26 cellular contexts compared by ENCODE assay signal in genomic region chr3:174099724-174100123, GRCh38.
"Had no signal": no experiment of that assay in that cellular context is flagged by ENCODE, and none has a peak within 500 bp of the region (broad histone marks: within the 10 kb centered on the region; RNA-seq: fewer than 3 reads in every experiment).

No MANE protein-coding gene starts in this region.

- H3K4me3 ChIP-seq: adrenal gland, SK-N-MC had no signal

- H3K27me3 Mint-ChIP-seq: activated CD8-positive, alpha-beta T cell treated with anti-CD3 and anti-CD28 coated beads for 36 hours; activated naive CD8-positive, alpha-beta T cell treated with anti-CD3 and anti-CD28 coated beads, Interleukin-2, amount 10 ng/mL, durations not matched to agents 7 days and 5 days had no signal

- H3K9me3 Mint-ChIP-seq: activated CD8-positive, alpha-beta T cell treated with anti-CD3 and anti-CD28 coated beads for 36 hours; activated naive CD8-positive, alpha-beta T cell treated with anti-CD3 and anti-CD28 coated beads, Interleukin-2, amount 10 ng/mL, durations not matched to agents 7 days and 5 days; activated T-helper 2 cell treated with anti-CD3 and anti-CD28 coated beads, Interferon-gamma antibody, Interleukin-2, Interleukin-4, amounts not matched to agents 10 μg/mL and 5 μg/mL and 100 μg/mL, durations not matched to agents 14 hours and 24 hours and 36 hours had no signal

- H3K27ac Mint-ChIP-seq: activated CD8-positive, alpha-beta T cell treated with anti-CD3 and anti-CD28 coated beads for 36 hours; activated naive CD8-positive, alpha-beta T cell treated with anti-CD3 and anti-CD28 coated beads, Interleukin-2, amount 10 ng/mL, durations not matched to agents 7 days and 5 days; activated T-cell treated with anti-CD3 and anti-CD28 coated beads, Interleukin-2, amount 50 U/mL, for 72 hours; activated T-helper 2 cell treated with anti-CD3 and anti-CD28 coated beads, Interferon-gamma antibody, Interleukin-2, Interleukin-4, amounts not matched to agents 10 μg/mL and 5 μg/mL and 100 μg/mL, durations not matched to agents 14 hours and 24 hours and 36 hours had no signal

- H3K4me3 Mint-ChIP-seq: activated CD8-positive, alpha-beta T cell treated with anti-CD3 and anti-CD28 coated beads for 36 hours; activated naive CD8-positive, alpha-beta T cell treated with anti-CD3 and anti-CD28 coated beads, Interleukin-2, amount 10 ng/mL, durations not matched to agents 7 days and 5 days; activated T-cell treated with anti-CD3 and anti-CD28 coated beads, Interleukin-2, amount 50 U/mL, for 72 hours had no signal

- H3K9me3 ChIP-seq: adrenal gland had no signal

- DNase-seq: activated CD4-positive, alpha-beta T cell treated with anti-CD3 and anti-CD28 coated beads for 4 hours; activated CD8-positive, alpha-beta memory T cell treated with anti-CD3 and anti-CD28 coated beads, Interleukin-2, amount 50 U/mL, for 4 hours; activated CD8-positive, alpha-beta T cell treated with anti-CD3 and anti-CD28 coated beads for 36 hours; activated gamma-delta T cell treated with Interleukin-2 at 50 U/mL for 16 hours; activated naive CD4-positive, alpha-beta T cell treated with anti-CD3 and anti-CD28 coated beads, Interleukin-2, amount 50 U/mL, for 16 hours; activated naive CD8-positive, alpha-beta T cell treated with anti-CD3 and anti-CD28 coated beads, Interleukin-2, amount 10 ng/mL, durations not matched to agents 7 days and 5 days; activated T-cell treated with anti-CD3 and anti-CD28 coated beads, Interleukin-2, amount 50 U/mL, for 72 hours; adrenal gland; anterior cingulate cortex; cerebellar nuclear complex; MM.1S; NCI-H1105; NCI-H1436; NCI-H1694 treated with DMSO at 0.1 percent for 48 hours; NCI-H2029 treated with DMSO at 0.1 percent for 48 hours; NCI-H510A treated with DMSO at 0.1 percent for 48 hours; PC-3; T-helper 1 cell; WERI-Rb-1 had no signal

- FAIRE-seq: colon, RCC 7860 had no signal

- ATAC-seq: activated CD4-positive, CD25-positive, alpha-beta regulatory T cell treated with anti-CD3 and anti-CD28 coated beads, Interleukin-2, amount 50 U/mL, for 24 hours; activated CD8-positive, alpha-beta T cell treated with anti-CD3 and anti-CD28 coated beads for 36 hours; activated T-cell treated with anti-CD3 and anti-CD28 coated beads, Interleukin-2, amount 50 U/mL, for 72 hours; PC-3; Right ventricle myocardium inferior had no signal

- H3K4me1 ChIP-seq: adrenal gland had no signal

- H3K36me3 Mint-ChIP-seq: activated naive CD8-positive, alpha-beta T cell treated with anti-CD3 and anti-CD28 coated beads, Interleukin-2, amount 10 ng/mL, durations not matched to agents 7 days and 5 days had no signal

- H3K27ac ChIP-seq: adrenal gland, SK-N-MC, WERI-Rb-1 had no signal

- H3K4me1 Mint-ChIP-seq: activated naive CD8-positive, alpha-beta T cell treated with anti-CD3 and anti-CD28 coated beads, Interleukin-2, amount 10 ng/mL, durations not matched to agents 7 days and 5 days had no signal

- H3K4me2 ChIP-seq: KMS-11 had no signal
